In the genomic region with DNA sequence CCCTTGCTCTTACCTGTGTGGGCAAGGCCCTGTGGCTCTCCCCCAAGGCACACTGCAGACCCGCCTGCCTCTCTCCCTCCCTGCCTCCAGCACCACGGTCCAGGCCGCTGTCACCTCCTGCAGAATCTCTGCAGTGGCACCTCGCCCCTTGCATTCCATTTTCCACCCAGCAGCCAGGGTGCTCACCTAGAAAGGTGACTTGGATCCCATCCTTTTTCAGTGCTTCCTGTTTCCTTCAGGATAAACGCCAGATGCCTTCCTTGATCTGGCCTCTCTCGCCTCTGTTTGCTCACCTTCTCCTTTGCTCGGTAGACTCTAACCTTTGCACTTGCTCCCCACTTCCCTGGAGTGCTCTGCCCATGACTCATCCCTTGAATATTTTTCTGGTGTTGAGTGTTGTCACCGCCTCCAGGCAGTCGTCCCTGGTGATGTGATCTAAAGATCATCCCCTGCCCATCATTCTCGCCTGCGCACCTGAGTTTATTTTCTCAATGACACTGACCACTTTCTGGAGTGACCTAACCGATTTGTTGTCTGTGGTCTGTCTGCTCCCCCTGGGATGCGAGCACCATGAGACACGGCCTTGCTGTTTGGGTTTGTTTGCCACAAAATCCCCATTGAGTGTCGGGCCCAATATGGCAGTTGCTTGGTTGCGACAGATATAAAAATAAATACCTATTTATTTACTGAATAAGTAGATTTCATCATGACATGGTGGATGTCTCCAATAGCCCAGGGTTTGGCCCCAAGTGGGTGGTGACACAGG, we compare ENCODE assay signal across 12 cellular contexts.
DNase-seq lines count a peak whose midpoint lies in the region; ATAC-seq and TF ChIP-seq lines count a peak whose summit lies in the region.
"Had no signal": no experiment of that assay in that cellular context is flagged by ENCODE, and none has a peak within 500 bp of the region (broad histone marks: within the 10 kb centered on the region; RNA-seq: fewer than 3 reads in every experiment).

No MANE protein-coding gene starts in this region.

- no peak for TF ChIP-seq CTCF in HEK293 (tag by site-specific recombination; IDR thresholded peaks at IDR 0.05)
- TF ChIP-seq CTCF in lower lobe of right lung (IDR thresholded peaks at IDR 0.05) = no peak
- no peak for TF ChIP-seq CTCF in testis (IDR thresholded peaks at IDR 0.05)

- CTCF ChIA-PET in HEK293 (lab: Yijun Ruan, JAX) = interaction anchor here (0.7 to 2.8 kb wide), 2 partner anchors 48 to 92 kb away, joined by 3 to 7 read pairs; no protein-coding TSS in a partner anchor

- peaks cover 27% of the 10 kb centered on the region for H3K36me3 Mint-ChIP-seq in activated naive CD8-positive, alpha-beta T cell treated with anti-CD3 and anti-CD28 coated beads for 36 hours

- in situ Hi-C loops in ACHN (cut with HindIII; ENCODE audit: low pct_ligation_motif_present, low pct_unique_long_range_greater_than_20kb, low sequenced_read_pairs) = loop anchor here (25.0 kb wide), 1 partner anchor 215 kb away; no protein-coding TSS in a partner anchor

- H3K36me3 ChIP-seq in HEK293 (ENCODE audit: control insufficient read depth in 2 of 2, insufficient read depth in 1 of 2, low read length in 2 of 2) = peaks cover 0 to 4% of the 10 kb centered on the region in 2 experiments; a peak in 1 of 3 replicates
- no peaks in the 10 kb centered on the region for H3K36me3 ChIP-seq in lower lobe of right lung
- H3K36me3 ChIP-seq in testis (ENCODE audit: low read depth, missing control alignments) = no peaks in the 10 kb centered on the region
- H3K36me3 ChIP-seq: left ventricle myocardium inferior, uterus had no signal

- peaks cover 33% of the 10 kb centered on the region for H3K4me1 Mint-ChIP-seq in activated naive CD8-positive, alpha-beta T cell treated with anti-CD3 and anti-CD28 coated beads for 36 hours

- no peak overlapping the region for H3K4me3 ChIP-seq in HEK293 (ENCODE audit: low read depth, low read length)
- no peak overlapping the region for H3K4me3 ChIP-seq in lower lobe of right lung
- H3K4me3 ChIP-seq in testis = no peak overlapping the region
- H3K4me3 ChIP-seq: left ventricle myocardium inferior, psoas muscle, uterus had no signal

- H3K27ac Mint-ChIP-seq in activated naive CD8-positive, alpha-beta T cell treated with anti-CD3 and anti-CD28 coated beads for 36 hours = peak overlapping the region; percentile 21

- no peaks in the 10 kb centered on the region for H3K27me3 Mint-ChIP-seq in activated naive CD8-positive, alpha-beta T cell treated with anti-CD3 and anti-CD28 coated beads for 36 hours

- intact Hi-C loops in lower lobe of right lung (cut with DNase I) (no loop called here), testis (cut with DNase I; ENCODE audit: low total_unique reads) (loop anchor here (10.0 kb wide), 1 partner anchor 63 kb away; no protein-coding TSS in a partner anchor)

- no peaks in the 10 kb centered on the region for H3K27me3 ChIP-seq in lower lobe of right lung (ENCODE audit: low read depth)
- no peaks in the 10 kb centered on the region for H3K27me3 ChIP-seq in testis
- H3K27me3 ChIP-seq: uterus had no signal

- peak; percentile 48 to 53 for ATAC-seq in lower lobe of right lung

- no peak for TF ChIP-seq POLR2A in testis (IDR thresholded peaks at IDR 0.05)

- WGBS in testis, 2 donors = 89 to 91% methylated on average over 16 of the region's 16 CpGs

- H3K9me3 Mint-ChIP-seq in activated naive CD8-positive, alpha-beta T cell treated with anti-CD3 and anti-CD28 coated beads for 36 hours = no peaks in the 10 kb centered on the region
- H3K9me3 Mint-ChIP-seq: CD14-positive monocyte had no signal

- H3K4me1 ChIP-seq in HEK293 (ENCODE audit: control insufficient read depth, insufficient read depth, low read length) (peaks cover 21% of the 10 kb centered on the region), lower lobe of right lung (peaks cover 44% of the 10 kb centered on the region), testis (peaks cover 9% of the 10 kb centered on the region)
- H3K4me1 ChIP-seq: uterus had no signal

- H3K9me3 ChIP-seq in HEK293 (ENCODE audit: control insufficient read depth, insufficient read depth, low read depth, low read length) (no peaks in the 10 kb centered on the region), lower lobe of right lung (no peaks in the 10 kb centered on the region), testis (no peaks in the 10 kb centered on the region)
- H3K9me3 ChIP-seq: left ventricle myocardium inferior, psoas muscle, uterus had no signal

- POLR2A ChIA-PET in HEK293 (lab: Yijun Ruan, JAX) = no interaction called here

- H3K4me3 Mint-ChIP-seq in activated naive CD8-positive, alpha-beta T cell treated with anti-CD3 and anti-CD28 coated beads for 36 hours = no peak overlapping the region
- H3K4me3 Mint-ChIP-seq: CD14-positive monocyte had no signal

- DNase-seq in ACHN = peak; percentile 78
- no peak for DNase-seq in activated naive CD8-positive, alpha-beta T cell treated with anti-CD3 and anti-CD28 coated beads for 36 hours
- no peak for DNase-seq in lower lobe of right lung
- no peak for DNase-seq in NOMO-1 (lab: John Stamatoyannopoulos, UW; ENCODE audit: unreplicated experiment in 2 of 2)
- DNase-seq in SK-N-DZ (ENCODE audit: low spot score) = no peak
- DNase-seq in testis = no peak
- DNase-seq in NCI-H146 (lab: John Stamatoyannopoulos, UW) = no peak
- DNase-seq: left ventricle myocardium inferior, psoas muscle, uterus had no signal

- no peak overlapping the region for H3K27ac ChIP-seq in HEK293 (ENCODE audit: extremely low read depth, low read depth, low read length)
- H3K27ac ChIP-seq in lower lobe of right lung = peak overlapping the region; percentile 20
- no peak overlapping the region for H3K27ac ChIP-seq in testis
- H3K27ac ChIP-seq: left ventricle myocardium inferior, psoas muscle, uterus had no signal

TF ChIP-seq in HEK293, 187 proteins besides CTCF, POLR2A, EP300 and RAD21:
- TF ChIP-seq, protein P1, sequence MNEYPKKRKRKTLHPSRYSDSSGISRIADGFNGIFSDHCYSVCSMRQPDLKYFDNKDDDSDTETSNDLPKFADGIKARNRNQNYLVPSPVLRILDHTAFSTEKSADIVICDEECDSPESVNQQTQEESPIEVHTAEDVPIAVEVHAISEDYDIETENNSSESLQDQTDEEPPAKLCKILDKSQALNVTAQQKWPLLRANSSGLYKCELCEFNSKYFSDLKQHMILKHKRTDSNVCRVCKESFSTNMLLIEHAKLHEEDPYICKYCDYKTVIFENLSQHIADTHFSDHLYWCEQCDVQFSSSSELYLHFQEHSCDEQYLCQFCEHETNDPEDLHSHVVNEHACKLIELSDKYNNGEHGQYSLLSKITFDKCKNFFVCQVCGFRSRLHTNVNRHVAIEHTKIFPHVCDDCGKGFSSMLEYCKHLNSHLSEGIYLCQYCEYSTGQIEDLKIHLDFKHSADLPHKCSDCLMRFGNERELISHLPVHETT (tag by site-specific recombination; IDR thresholded peaks at IDR 0.05) = no peak; the same call in 1 of the 2 replicates
- TF ChIP-seq, protein P2, sequence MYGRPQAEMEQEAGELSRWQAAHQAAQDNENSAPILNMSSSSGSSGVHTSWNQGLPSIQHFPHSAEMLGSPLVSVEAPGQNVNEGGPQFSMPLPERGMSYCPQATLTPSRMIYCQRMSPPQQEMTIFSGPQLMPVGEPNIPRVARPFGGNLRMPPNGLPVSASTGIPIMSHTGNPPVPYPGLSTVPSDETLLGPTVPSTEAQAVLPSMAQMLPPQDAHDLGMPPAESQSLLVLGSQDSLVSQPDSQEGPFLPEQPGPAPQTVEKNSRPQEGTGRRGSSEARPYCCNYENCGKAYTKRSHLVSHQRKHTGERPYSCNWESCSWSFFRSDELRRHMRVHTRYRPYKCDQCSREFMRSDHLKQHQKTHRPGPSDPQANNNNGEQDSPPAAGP (tag by site-specific recombination; IDR thresholded peaks at IDR 0.05) = 0 out of 2 replicates have a peak, but pooled peaks have one; percentile 21
- TF ChIP-seq ZNF701 (tag by site-specific recombination; IDR thresholded peaks at IDR 0.05) (peak; percentile 68; the same call in 1 of the 2 replicates), ZNF626 (tag by site-specific recombination; IDR thresholded peaks at IDR 0.05) (no peak), SP7 (tag by site-specific recombination; IDR thresholded peaks at IDR 0.05) (peak; percentile 33), ZNF2 (tag by site-specific recombination; IDR thresholded peaks at IDR 0.05) (no peak), ZNF654 (tag by site-specific recombination; IDR thresholded peaks at IDR 0.05; ENCODE audit: low read depth) (no peak), GLIS1 (tag by site-specific recombination; IDR thresholded peaks at IDR 0.05) (peak; percentile 36; the same call in 1 of the 2 replicates), PRDM1 (tag by site-specific recombination; IDR thresholded peaks at IDR 0.05) (peak; percentile 62), ZNF629 (tag by site-specific recombination; IDR thresholded peaks at IDR 0.05) (0 out of 2 replicates have a peak, but pooled peaks have one; percentile 19), ZNF341 (tag by site-specific recombination; IDR thresholded peaks at IDR 0.05; ENCODE audit: low read depth) (no peak), ZNF366 (tag by site-specific recombination; conservative IDR thresholded peaks at IDR 0.05) (peak; percentile 56; the same call in 1 of the 2 replicates), ZBTB17 (tag by site-specific recombination; IDR thresholded peaks at IDR 0.05) (peak; percentile 38)
- TF ChIP-seq, protein P3, sequence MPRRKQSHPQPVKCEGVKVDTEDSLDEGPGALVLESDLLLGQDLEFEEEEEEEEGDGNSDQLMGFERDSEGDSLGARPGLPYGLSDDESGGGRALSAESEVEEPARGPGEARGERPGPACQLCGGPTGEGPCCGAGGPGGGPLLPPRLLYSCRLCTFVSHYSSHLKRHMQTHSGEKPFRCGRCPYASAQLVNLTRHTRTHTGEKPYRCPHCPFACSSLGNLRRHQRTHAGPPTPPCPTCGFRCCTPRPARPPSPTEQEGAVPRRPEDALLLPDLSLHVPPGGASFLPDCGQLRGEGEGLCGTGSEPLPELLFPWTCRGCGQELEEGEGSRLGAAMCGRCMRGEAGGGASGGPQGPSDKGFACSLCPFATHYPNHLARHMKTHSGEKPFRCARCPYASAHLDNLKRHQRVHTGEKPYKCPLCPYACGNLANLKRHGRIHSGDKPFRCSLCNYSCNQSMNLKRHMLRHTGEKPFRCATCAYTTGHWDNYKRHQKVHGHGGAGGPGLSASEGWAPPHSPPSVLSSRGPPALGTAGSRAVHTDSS (tag by site-specific recombination; IDR thresholded peaks at IDR 0.05) = no peak
- TF ChIP-seq, protein P4, sequence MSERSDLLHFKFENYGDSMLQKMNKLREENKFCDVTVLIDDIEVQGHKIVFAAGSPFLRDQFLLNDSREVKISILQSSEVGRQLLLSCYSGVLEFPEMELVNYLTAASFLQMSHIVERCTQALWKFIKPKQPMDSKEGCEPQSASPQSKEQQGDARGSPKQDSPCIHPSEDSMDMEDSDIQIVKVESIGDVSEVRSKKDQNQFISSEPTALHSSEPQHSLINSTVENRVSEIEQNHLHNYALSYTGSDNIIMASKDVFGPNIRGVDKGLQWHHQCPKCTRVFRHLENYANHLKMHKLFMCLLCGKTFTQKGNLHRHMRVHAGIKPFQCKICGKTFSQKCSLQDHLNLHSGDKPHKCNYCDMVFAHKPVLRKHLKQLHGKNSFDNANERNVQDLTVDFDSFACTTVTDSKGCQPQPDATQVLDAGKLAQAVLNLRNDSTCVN (tag by site-specific recombination; optimal IDR thresholded peaks at IDR 0.05) = no peak
